ENCODE assay signal across 8 cellular contexts in genomic region chr20:62923669-62924566, GRCh38. TPM values are rescaled to one million over a fixed set of nuclear protein-coding genes. Genes with fewer than 3 reads are reported as not detected.
DNase-seq lines count a peak whose midpoint lies in the region; ATAC-seq, FAIRE-seq and TF ChIP-seq lines count a peak whose summit lies in the region.

No MANE protein-coding gene starts in this region.

- no peak for FAIRE-seq in H54 (lab: Jason Lieb, UNC)

- DNase-seq in SJSA1 (ENCODE audit: low read depth in 1 of 2, low spot score in 2 of 2) (no peak), fibroblast of mammary gland (ENCODE audit: low read depth) (no peak), H54 (ENCODE audit: insufficient read length, low spot score) (no peak), NCI-H1092 (lab: John Stamatoyannopoulos, UW) (no peak)
- DNase-seq in NK-92 treated with Interleukin-12 subunit alpha and Interleukin-12 subunit beta, amount 100 ng/mL, for 24 hours (lab: John Stamatoyannopoulos, UW) = no peak

- peak overlapping the region; percentile 85; the same call in 1 of the 2 replicates for H3K27ac ChIP-seq in SJSA1
- H3K27ac ChIP-seq in rectal smooth muscle tissue (ENCODE audit: low read depth, low read length) = peak overlapping the region; percentile 90

- H3K4me3 ChIP-seq in GM08714 (ENCODE audit: low read length) (peak overlapping the region; percentile 86; the same call in 1 of the 2 replicates), SJSA1 (peak overlapping the region; percentile 92; the same call in 1 of the 2 replicates), fibroblast of mammary gland (ENCODE audit: control insufficient read depth, low read depth, low read length) (peak overlapping the region; percentile 90), rectal smooth muscle tissue (ENCODE audit: low read length) (peak overlapping the region; percentile 96)

- H3K9me3 ChIP-seq in SJSA1 (replicated peaks) = no peaks in the 10 kb centered on the region

- peak overlapping the region; percentile 11 for H3K9ac ChIP-seq in rectal smooth muscle tissue (ENCODE audit: low read length)

- peaks cover 27% of the 10 kb centered on the region for H3K36me3 ChIP-seq in SJSA1
- H3K36me3 ChIP-seq in rectal smooth muscle tissue (ENCODE audit: control insufficient read depth, insufficient read depth, low read length) = no peaks in the 10 kb centered on the region

- H3K4me1 ChIP-seq in SJSA1 (replicated peaks) (peaks cover 55% of the 10 kb centered on the region), rectal smooth muscle tissue (ENCODE audit: control insufficient read depth, insufficient read depth, low read length) (peaks cover 42% of the 10 kb centered on the region)

- no peak for ATAC-seq in HG03457 (IDR thresholded peaks at IDR 0.05; ENCODE audit: unreplicated experiment)

- TF ChIP-seq POLR2A in H54 (IDR thresholded peaks at IDR 0.05; ENCODE audit: low read depth, low read length) = no peak

- no peak for TF ChIP-seq CTCF in fibroblast of mammary gland (conservative IDR thresholded peaks at IDR 0.05; ENCODE audit: control insufficient read depth, insufficient read depth, low read depth, low read length)

- H3K27me3 ChIP-seq in SJSA1 (replicated peaks) (no peaks in the 10 kb centered on the region), rectal smooth muscle tissue (ENCODE audit: control insufficient read depth, insufficient read depth, low read length) (no peaks in the 10 kb centered on the region)

RNA-seq across cellular contexts. Expression of gene DIDO1, which starts 2.4 kb away (rescaled TPM):
- total RNA-seq in SJSA1 (2014; rRNA removed; shearing (Covaris generic)) = 42.9 and 50.4 TPM in 2 replicates

RNA-seq across cellular contexts. Expression of gene GID8, which starts 14.0 kb away (rescaled TPM):
- 14.2 and 20.7 TPM in 2 replicates for total RNA-seq in SJSA1 (2014; rRNA removed; shearing (Covaris generic))

RNA-seq across cellular contexts. Expression of gene SLC17A9, which starts 28.6 kb away (rescaled TPM):
- not detected in 2 replicates for total RNA-seq in SJSA1 (2014; rRNA removed; shearing (Covaris generic))
